In genomic region chr20:62837091-62837490, GRCh38 we compare ENCODE assay signal across 24 cellular contexts. TPM values are rescaled to one million over a fixed set of nuclear protein-coding genes. Genes with fewer than 3 reads are reported as not detected.
DNase-seq lines count a peak whose midpoint lies in the region; ATAC-seq, FAIRE-seq and TF ChIP-seq lines count a peak whose summit lies in the region.
"Had no signal": no experiment of that assay in that cellular context is flagged by ENCODE, and none has a peak within 500 bp of the region (broad histone marks: within the 10 kb centered on the region; RNA-seq: fewer than 3 reads in every experiment).

No MANE protein-coding gene starts in this region.

- H3K27me3 ChIP-seq in OCI-LY3 (ENCODE audit: low read depth, low read length), result no peaks in the 10 kb centered on the region
- H3K27me3 ChIP-seq in GM23338 (ENCODE audit: insufficient read depth), result no peaks in the 10 kb centered on the region

- no peaks in the 10 kb centered on the region for H3F3A ChIP-seq in GM23338 (replicated peaks; ENCODE audit: low read depth)

- DNase-seq in CD14-positive monocyte (ENCODE audit: low spot score), result peak; percentile 10
- peak; percentile 68 for DNase-seq in kidney
- no peak for DNase-seq in stimulated activated effector memory CD8-positive, alpha-beta T cell treated with anti-CD3 and anti-CD28 coated beads, Interleukin-12 subunit alpha, Interleukin-12 subunit beta, amount 100 ng/mL, for 72 hours (ENCODE audit: low spot score in 2 of 2)
- DNase-seq in GM23338 (ENCODE audit: low spot score), result no peak
- DNase-seq in SKM-1 (lab: John Stamatoyannopoulos, UW; ENCODE audit: unreplicated experiment), result no peak
- DNase-seq in lower leg skin (ENCODE audit: low spot score in 2 of 2), result no peak
- DNase-seq: CD4-positive, CD25-positive, alpha-beta regulatory T cell; COR-L47; DMS 273 treated with DMSO at 0.1 percent for 48 hours; DND-41; IMR-90; NCI-H1092 treated with DMSO at 0.1 percent for 48 hours; NCI-H2081 treated with DMSO at 0.1 percent for 48 hours; NCI-H446 treated with DMSO at 0.1 percent for 48 hours; NCI-H69; NK-92 treated with Interleukin-12 subunit alpha and Interleukin-12 subunit beta, amount 100 ng/mL, for 24 hours; OCI-M1; RPMI8226; SJCRH30 had no signal

- H3K4me2 ChIP-seq in OCI-LY3 (ENCODE audit: low read length) (peak overlapping the region; percentile 51; the same call in 1 of the 2 replicates), GM23338 (no peak overlapping the region)
- H3K4me2 ChIP-seq: A549 had no signal

- H3K9ac ChIP-seq in OCI-LY3 (ENCODE audit: low read length), result no peak overlapping the region
- H3K9ac ChIP-seq in kidney (ENCODE audit: low read length in 2 of 2), result no peak overlapping the region

- TF ChIP-seq CTCF in 22Rv1 (IDR thresholded peaks at IDR 0.05) (no peak), CD14-positive monocyte (IDR thresholded peaks at IDR 0.05) (no peak), OCI-LY3 (IDR thresholded peaks at IDR 0.05; ENCODE audit: low read depth, low read length) (no peak), kidney (IDR thresholded peaks at IDR 0.05; ENCODE audit: borderline replicate concordance, extremely low read depth, insufficient read depth) (no peak), GM23338 (conservative IDR thresholded peaks at IDR 0.05; ENCODE audit: low read depth in 2 of 2) (no peak), lower leg skin (IDR thresholded peaks at IDR 0.05) (no peak)

- no peak overlapping the region for H2AFZ ChIP-seq in OCI-LY3 (ENCODE audit: low read depth, low read length)
- no peak overlapping the region for H2AFZ ChIP-seq in GM23338

- H3K36me3 ChIP-seq in OCI-LY3 (replicated peaks; ENCODE audit: low read depth, low read length) (peaks cover 32% of the 10 kb centered on the region), kidney (ENCODE audit: control insufficient read depth in 1 of 2, insufficient read depth in 2 of 2, low read length in 2 of 2) (no peaks in the 10 kb centered on the region), GM23338 (ENCODE audit: insufficient read depth) (0 out of 2 replicates have a peak, but pooled peaks cover 7% of the 10 kb centered on the region)
- H3K36me3 ChIP-seq: SJCRH30 had no signal

- no peak for ATAC-seq in stimulated activated effector memory CD8-positive, alpha-beta T cell treated with anti-CD3 and anti-CD28 coated beads, Interleukin-12 subunit alpha, Interleukin-12 subunit beta, amount 100 ng/mL, for 72 hours
- no peak for ATAC-seq in GM23338
- ATAC-seq: A549 had no signal

- H3K9me3 Mint-ChIP-seq in CD14-positive monocyte, result no peaks in the 10 kb centered on the region
- H3K9me3 Mint-ChIP-seq in stimulated activated effector memory CD8-positive, alpha-beta T cell treated with anti-CD3 and anti-CD28 coated beads, Interleukin-12 subunit alpha, Interleukin-12 subunit beta, amount 100 ng/mL, for 72 hours, result no peaks in the 10 kb centered on the region
- H3K9me3 Mint-ChIP-seq in GM23338, result no peaks in the 10 kb centered on the region; the same call in 2 of the 3 replicates
- H3K9me3 Mint-ChIP-seq: CD4-positive, CD25-positive, alpha-beta regulatory T cell had no signal

- no peak overlapping the region for H3K4me3 ChIP-seq in OCI-LY3 (ENCODE audit: low read length)
- H3K4me3 ChIP-seq in kidney (ENCODE audit: low read length in 2 of 2), result no peak overlapping the region
- H3K4me3 ChIP-seq in GM23338, result no peak overlapping the region
- no peak overlapping the region for H3K4me3 ChIP-seq in lower leg skin (ENCODE audit: low read depth, poor library complexity, severe bottlenecking)
- H3K4me3 ChIP-seq: A549, SJCRH30 had no signal

- H4K20me1 ChIP-seq in OCI-LY3 (ENCODE audit: insufficient read depth, low read length), result no peaks in the 10 kb centered on the region
- no peaks in the 10 kb centered on the region for H4K20me1 ChIP-seq in GM23338 (replicated peaks; ENCODE audit: insufficient read depth)

- peak overlapping the region in 1 of 7 donors; percentile 54 for H3K27ac Mint-ChIP-seq in CD14-positive monocyte
- H3K27ac Mint-ChIP-seq in stimulated activated effector memory CD8-positive, alpha-beta T cell treated with anti-CD3 and anti-CD28 coated beads, Interleukin-12 subunit alpha, Interleukin-12 subunit beta, amount 100 ng/mL, for 72 hours, result no peak overlapping the region
- H3K27ac Mint-ChIP-seq in GM23338, result no peak overlapping the region
- H3K27ac Mint-ChIP-seq: CD4-positive, CD25-positive, alpha-beta regulatory T cell had no signal

- WGBS in lower leg skin, 2 donors, result 82 to 85% methylated on average over 10 to 15 of the region's 15 CpGs

- peaks cover 3 to 7% of the 10 kb centered on the region in 2 donors for H3K36me3 Mint-ChIP-seq in CD14-positive monocyte
- no peaks in the 10 kb centered on the region for H3K36me3 Mint-ChIP-seq in stimulated activated effector memory CD8-positive, alpha-beta T cell treated with anti-CD3 and anti-CD28 coated beads, Interleukin-12 subunit alpha, Interleukin-12 subunit beta, amount 100 ng/mL, for 72 hours
- H3K36me3 Mint-ChIP-seq in GM23338 (ENCODE audit: low read depth), result peaks cover 35% of the 10 kb centered on the region
- H3K36me3 Mint-ChIP-seq: CD4-positive, CD25-positive, alpha-beta regulatory T cell had no signal

- H3K9me2 ChIP-seq in GM23338 (ENCODE audit: insufficient read depth), result no peaks in the 10 kb centered on the region

- intact Hi-C loops in CD14-positive monocyte (cut with micrococcal nuclease) (no loop called here), kidney (cut with DNase I) (no loop called here), lower leg skin (cut with DNase I; ENCODE audit: low total_unique reads) (no loop called here)

- no peak for TF ChIP-seq POLR2A in lower leg skin (IDR thresholded peaks at IDR 0.05)

- H3K27me3 Mint-ChIP-seq in CD14-positive monocyte (ENCODE audit: low read depth in 3 of 3), result peaks cover 2 to 3% (median 3%) of the 10 kb centered on the region in 3 donors
- peaks cover 18% of the 10 kb centered on the region for H3K27me3 Mint-ChIP-seq in GM23338 (ENCODE audit: insufficient read depth, low read depth, poor library complexity)

- H3K27ac ChIP-seq in 22Rv1 (peak overlapping the region; percentile 64; the same call in 1 of the 2 replicates), OCI-LY3 (ENCODE audit: low read length) (peak overlapping the region; percentile 71), kidney (ENCODE audit: low read depth in 2 of 2, low read length in 2 of 2) (no peak overlapping the region), GM23338 (ENCODE audit: low read depth) (no peak overlapping the region)
- H3K27ac ChIP-seq: A549, SJCRH30 had no signal

- FAIRE-seq in kidney (lab: Jason Lieb, UNC), result no peak
- FAIRE-seq: A549 had no signal

- H3K4me1 ChIP-seq in OCI-LY3 (ENCODE audit: low read length) (peaks cover 44% of the 10 kb centered on the region), kidney (ENCODE audit: control insufficient read depth in 1 of 2, insufficient read depth in 1 of 2, low read depth in 1 of 2, low read length in 2 of 2) (peaks cover 2 to 10% of the 10 kb centered on the region in 2 donors), GM23338 (ENCODE audit: insufficient read depth) (no peaks in the 10 kb centered on the region)

- H3K79me2 ChIP-seq in OCI-LY3 (ENCODE audit: low read length), result no peaks in the 10 kb centered on the region
- H3K79me2 ChIP-seq in GM23338 (replicated peaks; ENCODE audit: insufficient read depth), result no peaks in the 10 kb centered on the region

- H3K4me3 Mint-ChIP-seq in CD14-positive monocyte (no peak overlapping the region), GM23338 (no peak overlapping the region)
- H3K4me3 Mint-ChIP-seq in stimulated activated effector memory CD8-positive, alpha-beta T cell treated with anti-CD3 and anti-CD28 coated beads, Interleukin-12 subunit alpha, Interleukin-12 subunit beta, amount 100 ng/mL, for 72 hours, result no peak overlapping the region
- H3K4me3 Mint-ChIP-seq: CD4-positive, CD25-positive, alpha-beta regulatory T cell had no signal

- H3K4me1 Mint-ChIP-seq in CD14-positive monocyte, result peaks cover 36% of the 10 kb centered on the region
- H3K4me1 Mint-ChIP-seq in stimulated activated effector memory CD8-positive, alpha-beta T cell treated with anti-CD3 and anti-CD28 coated beads, Interleukin-12 subunit alpha, Interleukin-12 subunit beta, amount 100 ng/mL, for 72 hours, result no peaks in the 10 kb centered on the region
- peaks cover 27% of the 10 kb centered on the region for H3K4me1 Mint-ChIP-seq in GM23338

- H3K9me3 ChIP-seq in OCI-LY3 (ENCODE audit: insufficient read depth, low read length), result no peaks in the 10 kb centered on the region
- H3K9me3 ChIP-seq in kidney (ENCODE audit: control insufficient read depth in 1 of 2, low read length in 2 of 2), result no peaks in the 10 kb centered on the region
- H3K9me3 ChIP-seq: A549, SJCRH30 had no signal

TF ChIP-seq in GM23338, 12 proteins besides CTCF, POLR2A, EP300 and RAD21 (continues in another document):
- no peak for TF ChIP-seq POLR2AphosphoS5 (IDR thresholded peaks at IDR 0.05; ENCODE audit: low read depth)
- TF ChIP-seq EZH2 (IDR thresholded peaks at IDR 0.05; ENCODE audit: low read depth, unreplicated experiment), result no peak
- no peak for TF ChIP-seq JUNB (IDR thresholded peaks at IDR 0.05; ENCODE audit: unreplicated experiment)
- TF ChIP-seq ZNF114 (CRISPR knock-in tag; IDR thresholded peaks at IDR 0.05), result no peak
- TF ChIP-seq ZNF331 (CRISPR knock-in tag; IDR thresholded peaks at IDR 0.05; ENCODE audit: low read depth), result no peak

RNA-seq across cellular contexts. Expression of gene COL9A3, which starts 20.2 kb away (rescaled TPM):
- polyA plus RNA-seq in CD14-positive monocyte (1 to 10 TPM; 1.8 to 2.6 TPM), kidney (ENCODE audit: insufficient read depth, low read depth, low replicate concordance) (2.3 TPM), GM23338 (2016; fragmentation: Nextera tagmentation; extraction: Ambion mirVana) (74.9 and 79.4 TPM in 2 replicates)
- total RNA-seq in kidney (4.3 TPM), lower leg skin (10 to 100 TPM in 2 of 4 donors, 1 to 10 TPM in 2; 5.6 to 14.1 (median 10.8) TPM)
- total RNA-seq in GM23338 (2014; rRNA removed; shearing (Covaris generic)), result 110 and 113 TPM in 2 replicates
- total RNA-seq: CD4-positive, CD25-positive, alpha-beta regulatory T cell; H4; LHCN-M2 had no signal
- polyA plus RNA-seq: CD4-positive, CD25-positive, alpha-beta regulatory T cell had no signal

RNA-seq across cellular contexts. Expression of gene TCFL5, which starts 24.5 kb away (rescaled TPM):
- polyA plus RNA-seq in CD14-positive monocyte (under 1 TPM; 0.38 to 0.89 TPM), kidney (ENCODE audit: insufficient read depth, low read depth, low replicate concordance) (6.1 TPM), GM23338 (2016; fragmentation: Nextera tagmentation; extraction: Ambion mirVana) (5.4 and 5.8 TPM in 2 replicates)
- total RNA-seq in kidney (11.5 TPM), lower leg skin (10 to 100 TPM; 12.1 to 13.9 (median 13.1) TPM)
- total RNA-seq in GM23338 (2014; rRNA removed; shearing (Covaris generic)), result 18.8 and 19.3 TPM in 2 replicates

RNA-seq across cellular contexts. Expression of gene OGFR, which starts 32.5 kb away (rescaled TPM):
- 10 to 100 TPM; 47.8 to 79.3 TPM for polyA plus RNA-seq in CD14-positive monocyte
- total RNA-seq in kidney, result 46.8 TPM
- polyA plus RNA-seq in kidney (ENCODE audit: insufficient read depth, low read depth, low replicate concordance), result 33.7 TPM
- total RNA-seq in GM23338 (2014; rRNA removed; shearing (Covaris generic)), result 48.8 and 50.6 TPM in 2 replicates
- 9.6 and 12.3 TPM in 2 replicates for polyA plus RNA-seq in GM23338 (2016; fragmentation: Nextera tagmentation; extraction: Ambion mirVana)
- 10 to 100 TPM; 50.3 to 76.9 (median 58.5) TPM for total RNA-seq in lower leg skin

RNA-seq across cellular contexts. Expression of gene MRGBP, which starts 40.8 kb away (rescaled TPM):
- 10 to 100 TPM; 10.2 to 10.5 TPM for polyA plus RNA-seq in CD14-positive monocyte
- total RNA-seq in kidney, result 7.6 TPM
- polyA plus RNA-seq in kidney (ENCODE audit: insufficient read depth, low read depth, low replicate concordance), result 9.0 TPM
- 24.3 and 26.0 TPM in 2 replicates for total RNA-seq in GM23338 (2014; rRNA removed; shearing (Covaris generic))
- 19.7 and 20.9 TPM in 2 replicates for polyA plus RNA-seq in GM23338 (2016; fragmentation: Nextera tagmentation; extraction: Ambion mirVana)
- total RNA-seq in lower leg skin, result 10 to 100 TPM in 3 of 4 donors, 1 to 10 TPM in 1; 9.8 to 13.9 (median 10.2) TPM

Comparison
In these comparisons a context has a peak if more than half of its experiments do, and no peak if none do; other contexts are left out.
1. H3K27ac ChIP-seq: peak in 22Rv1 (single experiment) and OCI-LY3 (single experiment); none in kidney (0 of 2) and GM23338 (single experiment).
2. DNase-seq: peak in CD14-positive monocyte (single experiment) and kidney (single experiment); none in stimulated activated effector memory CD8-positive, alpha-beta T cell treated with anti-CD3 and anti-CD28 coated beads, Interleukin-12 subunit alpha, Interleukin-12 subunit beta, amount 100 ng/mL, for 72 hours (0 of 2), GM23338 (single experiment), SKM-1 (single experiment) and lower leg skin (0 of 2).